Comparison of ENCODE assay signal across 16 cellular contexts in the genomic region with DNA sequence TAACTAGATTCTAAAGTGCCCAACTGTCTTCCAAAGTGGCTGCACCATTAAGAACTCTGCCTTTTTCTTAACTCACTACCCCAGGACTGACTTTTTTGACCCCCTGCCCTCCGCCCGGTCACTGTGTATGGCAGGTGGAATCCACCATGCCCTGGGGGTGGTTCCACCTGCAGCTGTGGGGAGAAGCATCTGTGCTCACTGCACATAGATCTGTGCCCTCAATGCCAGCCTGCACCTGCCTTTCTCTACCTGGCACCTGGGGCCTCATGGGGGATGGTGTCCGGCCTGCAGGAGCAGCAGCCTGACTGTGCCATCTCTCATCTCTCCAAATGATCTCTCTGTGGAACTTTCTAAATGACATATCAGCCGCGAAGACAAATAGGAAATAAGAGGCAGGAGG.
"Had no signal": no experiment of that assay in that cellular context is flagged by ENCODE, and none has a peak within 500 bp of the region (broad histone marks: within the 10 kb centered on the region; RNA-seq: fewer than 3 reads in every experiment).

No MANE protein-coding gene starts in this region.

- ATAC-seq: SK-N-SH treated with all-trans-retinoic acid at 6 μM for 48 hours, T-helper 17 cell had no signal

- H3K27ac ChIP-seq: RWPE1 had no signal

- DNase-seq: KBM-7, MV-4-11, NCI-H1048, NCI-H1436, NCI-H1694 treated with DMSO at 0.1 percent for 48 hours, NCI-H1930, NCI-H2171 treated with DMSO at 0.1 percent for 48 hours, NCI-H446, NCI-H510A, NCI-H524 treated with DMSO at 0.1 percent for 48 hours, NCI-H82, SHP77, T-helper 1 cell, T-helper 17 cell had no signal
